1 cellular context compared by ENCODE assay signal in genomic region chr14:99729991-99730875, GRCh38.
TF ChIP-seq lines count a peak whose summit lies in the region.

No MANE protein-coding gene starts in this region.

TF ChIP-seq in HepG2, 621 proteins besides CTCF, POLR2A, EP300 and RAD21 (continued from another document):
- peak; percentile 70 for TF ChIP-seq ZNF687 (CRISPR knock-in tag; IDR thresholded peaks at IDR 0.05)
- 0 out of 2 replicates have a peak, but pooled peaks have one; percentile 21 for TF ChIP-seq ZMYM2 (CRISPR knock-in tag; IDR thresholded peaks at IDR 0.05)
- peak; percentile 76 for TF ChIP-seq HDAC1 (CRISPR knock-in tag; IDR thresholded peaks at IDR 0.05)
- no peak for TF ChIP-seq JUND (CRISPR knock-in tag; IDR thresholded peaks at IDR 0.05)
- TF ChIP-seq ZBTB10 (CRISPR knock-in tag; IDR thresholded peaks at IDR 0.05; ENCODE audit: borderline replicate concordance): no peak
- TF ChIP-seq CEBPB (IDR thresholded peaks at IDR 0.05; ENCODE audit: borderline replicate concordance, low read depth, low read length): no peak
- no peak for TF ChIP-seq PAF1 (CRISPR knock-in tag; IDR thresholded peaks at IDR 0.05)
- TF ChIP-seq NR2C2 (CRISPR knock-in tag; IDR thresholded peaks at IDR 0.05; ENCODE audit: borderline replicate concordance): 0 out of 2 replicates have a peak, but pooled peaks have one; percentile 28
- TF ChIP-seq ELF4 (CRISPR knock-in tag; IDR thresholded peaks at IDR 0.05; ENCODE audit: borderline replicate concordance): no peak
- 0 out of 2 replicates have a peak, but pooled peaks have one; percentile 5 for TF ChIP-seq GLI4 (CRISPR knock-in tag; IDR thresholded peaks at IDR 0.05; ENCODE audit: borderline replicate concordance)
- TF ChIP-seq ARNTL (CRISPR knock-in tag; IDR thresholded peaks at IDR 0.05): peak; percentile 57; the same call in 1 of the 2 replicates
- TF ChIP-seq HCFC1 (IDR thresholded peaks at IDR 0.05; ENCODE audit: low read depth, low read length): no peak
- TF ChIP-seq RORA (CRISPR knock-in tag; IDR thresholded peaks at IDR 0.05): no peak
- TF ChIP-seq KLF12 (CRISPR knock-in tag; IDR thresholded peaks at IDR 0.05; ENCODE audit: borderline replicate concordance): peak; percentile 86
- TF ChIP-seq ZNF414 (CRISPR knock-in tag; IDR thresholded peaks at IDR 0.05): no peak
- no peak for TF ChIP-seq ZNF878 (CRISPR knock-in tag; IDR thresholded peaks at IDR 0.05)
- peak; percentile 79 for TF ChIP-seq TCF7 (IDR thresholded peaks at IDR 0.05; ENCODE audit: low read depth)
- 0 out of 2 replicates have a peak, but pooled peaks have one; percentile 32 for TF ChIP-seq ERF (CRISPR knock-in tag; IDR thresholded peaks at IDR 0.05)
- TF ChIP-seq YY1 (IDR thresholded peaks at IDR 0.05; ENCODE audit: insufficient read depth, insufficient replicate concordance, low read depth, low read length): peak; percentile 20
- TF ChIP-seq PCBP1 (IDR thresholded peaks at IDR 0.05; ENCODE audit: borderline replicate concordance, low read depth, low read length): 0 out of 2 replicates have a peak, but pooled peaks have one; percentile 53
- peak in 1 of 2 experiments; percentile 26; a peak in 1 of 4 replicates for TF ChIP-seq KLF16 (CRISPR knock-in tag; IDR thresholded peaks at IDR 0.05)
- TF ChIP-seq ZNF350 (CRISPR knock-in tag; IDR thresholded peaks at IDR 0.05; ENCODE audit: borderline replicate concordance, low read depth): 0 out of 2 replicates have a peak, but pooled peaks have one; percentile 65
- peak; percentile 77; the same call in 1 of the 2 replicates for TF ChIP-seq ZNF292 (CRISPR knock-in tag; IDR thresholded peaks at IDR 0.05; ENCODE audit: borderline replicate concordance, low read depth)
- TF ChIP-seq ATF3 (CRISPR knock-in tag; IDR thresholded peaks at IDR 0.05): 0 out of 2 replicates have a peak, but pooled peaks have one; percentile 19
- peak; percentile 79 for TF ChIP-seq UBTF (CRISPR knock-in tag; IDR thresholded peaks at IDR 0.05)
- TF ChIP-seq CENPT (CRISPR knock-in tag; IDR thresholded peaks at IDR 0.05; ENCODE audit: low read depth): 0 out of 2 replicates have a peak, but pooled peaks have one; percentile 28
- no peak for TF ChIP-seq ZNF510 (CRISPR knock-in tag; IDR thresholded peaks at IDR 0.05; ENCODE audit: low read depth)
- peak; percentile 89 for TF ChIP-seq RARA (CRISPR knock-in tag; IDR thresholded peaks at IDR 0.05)
- TF ChIP-seq ZNF230 (CRISPR knock-in tag; IDR thresholded peaks at IDR 0.05): 0 out of 2 replicates have a peak, but pooled peaks have one; percentile 40
- TF ChIP-seq ZNF281 (CRISPR knock-in tag; IDR thresholded peaks at IDR 0.05; ENCODE audit: borderline replicate concordance): peak; percentile 13; the same call in 1 of the 2 replicates
- TF ChIP-seq SAP130 (CRISPR knock-in tag; IDR thresholded peaks at IDR 0.05; ENCODE audit: low read depth): peak; percentile 74
- peak; percentile 88 for TF ChIP-seq SP5 (CRISPR knock-in tag; IDR thresholded peaks at IDR 0.05; ENCODE audit: borderline replicate concordance, low read depth)
- TF ChIP-seq ZNF501 (CRISPR knock-in tag; IDR thresholded peaks at IDR 0.05): peak; percentile 52; the same call in 1 of the 2 replicates
- TF ChIP-seq MED1 (CRISPR knock-in tag; IDR thresholded peaks at IDR 0.05): 0 out of 2 replicates have a peak, but pooled peaks have one; percentile 25
- no peak; the same call in 1 of the 2 replicates for TF ChIP-seq HNF4G (IDR thresholded peaks at IDR 0.05; ENCODE audit: borderline replicate concordance, low read depth, low read length)
- TF ChIP-seq HNF4G (CRISPR knock-in tag; IDR thresholded peaks at IDR 0.05; ENCODE audit: borderline replicate concordance, low read depth): peak; percentile 45; the same call in 1 of the 2 replicates
- TF ChIP-seq ASH2L (IDR thresholded peaks at IDR 0.05; ENCODE audit: insufficient read length, low read depth, low read length): peak; percentile 65
- peak; percentile 38; the same call in 1 of the 2 replicates for TF ChIP-seq ZNF331 (CRISPR knock-in tag; IDR thresholded peaks at IDR 0.05)
- no peak for TF ChIP-seq ZNF441 (CRISPR knock-in tag; IDR thresholded peaks at IDR 0.05; ENCODE audit: borderline replicate concordance)
- TF ChIP-seq ZMYM4 (CRISPR knock-in tag; IDR thresholded peaks at IDR 0.05): peak; percentile 46; the same call in 1 of the 2 replicates
- no peak for TF ChIP-seq FOXA1 (IDR thresholded peaks at IDR 0.05)
- TF ChIP-seq FOXA1 (CRISPR knock-in tag; IDR thresholded peaks at IDR 0.05): peak; percentile 83
